Comparison of ENCODE assay signal across 11 cellular contexts in genomic region chr2:237092920-237093781, GRCh38. TPM values are rescaled to one million over a fixed set of nuclear protein-coding genes. Genes with fewer than 3 reads are reported as not detected.
A peak's percentile ranks its signal among the peaks of the same experiment; 100 is the strongest.
DNase-seq lines count a peak whose midpoint lies in the region; ATAC-seq and TF ChIP-seq lines count a peak whose summit lies in the region.
"Had no signal": no experiment of that assay in that cellular context is flagged by ENCODE, and none has a peak within 500 bp of the region (broad histone marks: within the 10 kb centered on the region; RNA-seq: fewer than 3 reads in every experiment).

No MANE protein-coding gene starts in this region.

- peak; percentile 70 for DNase-seq in AG08395 (ENCODE audit: low spot score)
- no peak for DNase-seq in MM.1S
- DNase-seq in chondrocyte (ENCODE audit: low spot score) = no peak
- DNase-seq in mesenteric fat pad (ENCODE audit: low spot score) = no peak
- DNase-seq in GDM1 (lab: John Stamatoyannopoulos, UW) = no peak
- DNase-seq in GM20000 (ENCODE audit: low spot score) = no peak
- DNase-seq: activated T-cell treated with anti-CD3 and anti-CD28 coated beads, Interleukin-2, amount 50 U/mL, for 72 hours had no signal

- H3K27ac ChIP-seq in MM.1S (ENCODE audit: low read length) (no peak overlapping the region), muscle layer of duodenum (ENCODE audit: low read length) (peak overlapping the region; percentile 56)
- H3K27ac ChIP-seq: neutrophil had no signal

- no peaks in the 10 kb centered on the region for H4K20me1 ChIP-seq in MM.1S (ENCODE audit: insufficient read depth, low read length)

- H3K4me1 ChIP-seq in MM.1S (ENCODE audit: low read length) = no peaks in the 10 kb centered on the region
- H3K4me1 ChIP-seq in muscle layer of duodenum (ENCODE audit: control insufficient read depth in 1 of 2, insufficient read depth in 2 of 2, low read length in 2 of 2) = peaks cover 5 to 29% of the 10 kb centered on the region in 2 donors

- no peaks in the 10 kb centered on the region for H3K9me3 Mint-ChIP-seq in chondrocyte (ENCODE audit: low read depth)
- H3K9me3 Mint-ChIP-seq: activated T-cell treated with anti-CD3 and anti-CD28 coated beads, Interleukin-2, amount 50 U/mL, for 72 hours; IgD-negative memory B cell had no signal

- H3K36me3 ChIP-seq in MM.1S (replicated peaks; ENCODE audit: insufficient read depth, low read length) (no peaks in the 10 kb centered on the region), muscle layer of duodenum (ENCODE audit: control insufficient read depth in 1 of 2, insufficient read depth in 2 of 2, low read length in 2 of 2) (peaks cover 29 to 57% of the 10 kb centered on the region in 2 donors)

- H3K4me3 ChIP-seq in MM.1S (ENCODE audit: low read length) (no peak overlapping the region), muscle layer of duodenum (ENCODE audit: low read depth in 1 of 2, low read length in 2 of 2) (peak overlapping the region in 1 of 2 donors; percentile 34)

- H3K79me2 ChIP-seq in MM.1S (ENCODE audit: low read length) = peaks cover 30% of the 10 kb centered on the region

- no peak overlapping the region for H2AFZ ChIP-seq in MM.1S (ENCODE audit: low read length)

- no peak for ATAC-seq in GM19351 (IDR thresholded peaks at IDR 0.05; ENCODE audit: unreplicated experiment)
- ATAC-seq: activated T-cell treated with anti-CD3 and anti-CD28 coated beads, Interleukin-2, amount 50 U/mL, for 72 hours had no signal

- H3K27me3 Mint-ChIP-seq in chondrocyte (ENCODE audit: low read depth) = no peaks in the 10 kb centered on the region
- H3K27me3 Mint-ChIP-seq: IgD-negative memory B cell had no signal

- TF ChIP-seq CTCF in MM.1S (IDR thresholded peaks at IDR 0.05; ENCODE audit: low read length) (peak; percentile 13; the same call in 1 of the 2 replicates), chondrocyte (IDR thresholded peaks at IDR 0.05) (peak; percentile 87), GM20000 (IDR thresholded peaks at IDR 0.05; ENCODE audit: extremely low read depth, missing control alignments) (no peak)

- H3K4me2 ChIP-seq in MM.1S (ENCODE audit: low read depth, low read length) = no peak overlapping the region

- no peaks in the 10 kb centered on the region for H3K9me2 ChIP-seq in MM.1S (replicated peaks; ENCODE audit: insufficient read depth, low read length)

- no peaks in the 10 kb centered on the region for H3F3A ChIP-seq in MM.1S (ENCODE audit: insufficient read depth, low read length)

- H3K9me3 ChIP-seq in MM.1S (replicated peaks; ENCODE audit: insufficient read depth, low read length) = no peaks in the 10 kb centered on the region
- H3K9me3 ChIP-seq in muscle layer of duodenum (ENCODE audit: control insufficient read depth in 1 of 2, low read length in 2 of 2) = no peaks in the 10 kb centered on the region
- H3K9me3 ChIP-seq: neutrophil had no signal

- H3K27me3 ChIP-seq in MM.1S (replicated peaks; ENCODE audit: insufficient read depth, low read length) (no peaks in the 10 kb centered on the region), muscle layer of duodenum (ENCODE audit: low read depth, low read length) (no peaks in the 10 kb centered on the region)
- H3K27me3 ChIP-seq: neutrophil had no signal

- H3K9ac ChIP-seq in MM.1S (ENCODE audit: low read length) = no peak overlapping the region

- peaks cover 15% of the 10 kb centered on the region for H3K36me3 Mint-ChIP-seq in chondrocyte (ENCODE audit: low read depth)

- H3K27ac Mint-ChIP-seq in chondrocyte (ENCODE audit: unreplicated experiment) = peak overlapping the region; percentile 87
- H3K27ac Mint-ChIP-seq: IgD-negative memory B cell had no signal

- H3K4me1 Mint-ChIP-seq in chondrocyte (ENCODE audit: low read depth) = peaks cover 59% of the 10 kb centered on the region

- no peak overlapping the region for H3K4me3 Mint-ChIP-seq in chondrocyte (ENCODE audit: unreplicated experiment)
- H3K4me3 Mint-ChIP-seq: activated T-cell treated with anti-CD3 and anti-CD28 coated beads, Interleukin-2, amount 50 U/mL, for 72 hours; IgD-negative memory B cell had no signal

RNA-seq across cellular contexts. Expression of gene COPS8, which starts 7.5 kb away (rescaled TPM):
- total RNA-seq in chondrocyte = 62.3 to 109 TPM (median 65.8 TPM) in 3 replicates
- 53.7 TPM for total RNA-seq in mesenteric fat pad
